Comparison of ENCODE assay signal across 18 cellular contexts in the genomic region with DNA sequence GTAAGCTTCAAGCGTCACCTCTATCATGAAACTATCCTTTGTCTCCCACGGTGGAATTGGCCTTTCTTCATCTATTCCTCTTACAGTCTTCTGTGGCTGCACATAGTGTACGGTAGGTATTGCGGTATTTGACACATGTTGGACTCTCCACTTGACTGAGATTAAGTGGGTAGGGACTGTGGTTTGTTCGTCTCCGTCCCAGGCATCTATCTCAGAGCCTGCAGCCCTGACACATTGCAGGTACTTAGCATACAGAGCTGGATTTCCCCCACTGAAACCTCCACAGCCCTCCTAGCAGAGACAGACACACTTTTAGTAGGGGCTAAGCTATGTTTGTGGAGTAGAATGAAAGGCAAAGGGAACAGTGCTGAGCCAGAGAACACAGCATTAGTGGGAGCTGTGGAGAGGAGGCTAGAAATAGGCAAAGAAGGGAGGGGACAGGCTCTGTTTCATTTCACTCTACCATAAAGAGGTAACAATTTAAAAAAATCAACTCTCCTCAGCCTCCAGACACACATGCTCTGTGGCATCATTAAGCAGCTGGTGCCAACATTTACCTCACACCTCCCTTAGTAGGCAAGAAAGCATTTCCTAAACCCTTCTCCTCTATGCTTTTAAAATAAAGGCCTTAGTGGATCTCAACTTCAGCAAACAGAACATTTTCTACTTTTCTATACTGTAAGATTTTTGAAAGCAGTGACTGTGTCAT.
DNase-seq lines count a peak whose midpoint lies in the region; ATAC-seq and TF ChIP-seq lines count a peak whose summit lies in the region.
"Had no signal": no experiment of that assay in that cellular context is flagged by ENCODE, and none has a peak within 500 bp of the region (broad histone marks: within the 10 kb centered on the region; RNA-seq: fewer than 3 reads in every experiment).

No MANE protein-coding gene starts in this region.

- TF ChIP-seq CTCF in nephron progenitor cell (IDR thresholded peaks at IDR 0.05) = no peak

- H3K27ac Mint-ChIP-seq in activated naive CD8-positive, alpha-beta T cell treated with anti-CD3 and anti-CD28 coated beads, Interleukin-2, amount 50 U/mL, for 24 hours = no peak overlapping the region
- no peak overlapping the region for H3K27ac Mint-ChIP-seq in activated naive CD8-positive, alpha-beta T cell treated with anti-CD3 and anti-CD28 coated beads for 36 hours
- peak overlapping the region; percentile 57 for H3K27ac Mint-ChIP-seq in nephron progenitor cell
- no peak overlapping the region for H3K27ac Mint-ChIP-seq in activated CD4-positive, alpha-beta memory T cell treated with anti-CD3 and anti-CD28 coated beads for 36 hours
- H3K27ac Mint-ChIP-seq: B cell; CD8-positive, alpha-beta T cell; GM23338; IgD-negative memory B cell had no signal

- intact Hi-C loops in activated CD4-positive, alpha-beta memory T cell treated with anti-CD3 and anti-CD28 coated beads for 36 hours (cut with micrococcal nuclease) = no loop called here

- no peak for DNase-seq in activated naive CD8-positive, alpha-beta T cell treated with anti-CD3 and anti-CD28 coated beads, Interleukin-2, amount 50 U/mL, for 24 hours
- no peak for DNase-seq in activated naive CD8-positive, alpha-beta T cell treated with anti-CD3 and anti-CD28 coated beads for 36 hours
- DNase-seq in nephron progenitor cell (no peak), HuH-7 (ENCODE audit: low spot score) (no peak), SKM-1 (lab: John Stamatoyannopoulos, UW; ENCODE audit: unreplicated experiment) (no peak)
- no peak for DNase-seq in activated CD4-positive, alpha-beta memory T cell treated with anti-CD3 and anti-CD28 coated beads for 36 hours
- DNase-seq: 8988T; Calu3; CD8-positive, alpha-beta T cell; DMS79 treated with DMSO at 0.1 percent for 48 hours; GF-D8; HCEC 1CT had no signal

- peak; percentile 20 for ATAC-seq in activated naive CD8-positive, alpha-beta T cell treated with anti-CD3 and anti-CD28 coated beads, Interleukin-2, amount 50 U/mL, for 24 hours
- no peak for ATAC-seq in HG02870 (IDR thresholded peaks at IDR 0.05; ENCODE audit: unreplicated experiment)
- ATAC-seq: CD8-positive, alpha-beta T cell; GM23338 had no signal

- H3K9me3 Mint-ChIP-seq in activated naive CD8-positive, alpha-beta T cell treated with anti-CD3 and anti-CD28 coated beads, Interleukin-2, amount 50 U/mL, for 24 hours = no peaks in the 10 kb centered on the region
- peaks cover 2% of the 10 kb centered on the region for H3K9me3 Mint-ChIP-seq in activated naive CD8-positive, alpha-beta T cell treated with anti-CD3 and anti-CD28 coated beads for 36 hours
- no peaks in the 10 kb centered on the region for H3K9me3 Mint-ChIP-seq in nephron progenitor cell
- no peaks in the 10 kb centered on the region for H3K9me3 Mint-ChIP-seq in activated CD4-positive, alpha-beta memory T cell treated with anti-CD3 and anti-CD28 coated beads for 36 hours
- H3K9me3 Mint-ChIP-seq: CD8-positive, alpha-beta T cell; GM23338 had no signal

- peaks cover 11% of the 10 kb centered on the region for H3K27me3 Mint-ChIP-seq in activated naive CD8-positive, alpha-beta T cell treated with anti-CD3 and anti-CD28 coated beads, Interleukin-2, amount 50 U/mL, for 24 hours
- no peaks in the 10 kb centered on the region for H3K27me3 Mint-ChIP-seq in activated naive CD8-positive, alpha-beta T cell treated with anti-CD3 and anti-CD28 coated beads for 36 hours
- peaks cover 16% of the 10 kb centered on the region for H3K27me3 Mint-ChIP-seq in nephron progenitor cell (ENCODE audit: low read depth, poor library complexity)
- H3K27me3 Mint-ChIP-seq in activated CD4-positive, alpha-beta memory T cell treated with anti-CD3 and anti-CD28 coated beads for 36 hours = peaks cover 5% of the 10 kb centered on the region

- no peaks in the 10 kb centered on the region for H3K4me1 Mint-ChIP-seq in activated naive CD8-positive, alpha-beta T cell treated with anti-CD3 and anti-CD28 coated beads, Interleukin-2, amount 50 U/mL, for 24 hours
- no peaks in the 10 kb centered on the region for H3K4me1 Mint-ChIP-seq in activated naive CD8-positive, alpha-beta T cell treated with anti-CD3 and anti-CD28 coated beads for 36 hours
- no peaks in the 10 kb centered on the region for H3K4me1 Mint-ChIP-seq in nephron progenitor cell
- H3K4me1 Mint-ChIP-seq in activated CD4-positive, alpha-beta memory T cell treated with anti-CD3 and anti-CD28 coated beads for 36 hours (ENCODE audit: low read depth) = no peaks in the 10 kb centered on the region
- H3K4me1 Mint-ChIP-seq: B cell, GM23338, IgD-negative memory B cell had no signal

- no peaks in the 10 kb centered on the region for H3K36me3 Mint-ChIP-seq in activated naive CD8-positive, alpha-beta T cell treated with anti-CD3 and anti-CD28 coated beads, Interleukin-2, amount 50 U/mL, for 24 hours (ENCODE audit: low read depth)
- no peaks in the 10 kb centered on the region for H3K36me3 Mint-ChIP-seq in activated naive CD8-positive, alpha-beta T cell treated with anti-CD3 and anti-CD28 coated beads for 36 hours
- no peaks in the 10 kb centered on the region for H3K36me3 Mint-ChIP-seq in nephron progenitor cell (ENCODE audit: low read depth)
- no peaks in the 10 kb centered on the region for H3K36me3 Mint-ChIP-seq in activated CD4-positive, alpha-beta memory T cell treated with anti-CD3 and anti-CD28 coated beads for 36 hours
- H3K36me3 Mint-ChIP-seq: CD8-positive, alpha-beta T cell; IgD-negative memory B cell had no signal

- H3K4me3 Mint-ChIP-seq in activated naive CD8-positive, alpha-beta T cell treated with anti-CD3 and anti-CD28 coated beads, Interleukin-2, amount 50 U/mL, for 24 hours = no peak overlapping the region
- no peak overlapping the region for H3K4me3 Mint-ChIP-seq in activated naive CD8-positive, alpha-beta T cell treated with anti-CD3 and anti-CD28 coated beads for 36 hours
- no peak overlapping the region for H3K4me3 Mint-ChIP-seq in nephron progenitor cell
- H3K4me3 Mint-ChIP-seq in activated CD4-positive, alpha-beta memory T cell treated with anti-CD3 and anti-CD28 coated beads for 36 hours = no peak overlapping the region
- H3K4me3 Mint-ChIP-seq: B cell; CD8-positive, alpha-beta T cell; GM23338; IgD-negative memory B cell had no signal

- POLR2A ChIA-PET in activated CD4-positive, alpha-beta memory T cell treated with anti-CD3 and anti-CD28 coated beads for 36 hours (lab: Charles Lee) = no interaction called here

- H3K27ac ChIP-seq in angular gyrus (ENCODE audit: low read depth, low read length) = peak overlapping the region; percentile 5
- H3K27ac ChIP-seq: BLaER1 treated with 17β-estradiol and CSF1 and Interleukin-3, amounts not matched to agents 10 nM and 100 nM had no signal

- CTCF ChIA-PET in activated CD4-positive, alpha-beta memory T cell treated with anti-CD3 and anti-CD28 coated beads for 36 hours (lab: Charles Lee) = no interaction called here
